8 cellular contexts compared by ENCODE assay signal in the genomic region with DNA sequence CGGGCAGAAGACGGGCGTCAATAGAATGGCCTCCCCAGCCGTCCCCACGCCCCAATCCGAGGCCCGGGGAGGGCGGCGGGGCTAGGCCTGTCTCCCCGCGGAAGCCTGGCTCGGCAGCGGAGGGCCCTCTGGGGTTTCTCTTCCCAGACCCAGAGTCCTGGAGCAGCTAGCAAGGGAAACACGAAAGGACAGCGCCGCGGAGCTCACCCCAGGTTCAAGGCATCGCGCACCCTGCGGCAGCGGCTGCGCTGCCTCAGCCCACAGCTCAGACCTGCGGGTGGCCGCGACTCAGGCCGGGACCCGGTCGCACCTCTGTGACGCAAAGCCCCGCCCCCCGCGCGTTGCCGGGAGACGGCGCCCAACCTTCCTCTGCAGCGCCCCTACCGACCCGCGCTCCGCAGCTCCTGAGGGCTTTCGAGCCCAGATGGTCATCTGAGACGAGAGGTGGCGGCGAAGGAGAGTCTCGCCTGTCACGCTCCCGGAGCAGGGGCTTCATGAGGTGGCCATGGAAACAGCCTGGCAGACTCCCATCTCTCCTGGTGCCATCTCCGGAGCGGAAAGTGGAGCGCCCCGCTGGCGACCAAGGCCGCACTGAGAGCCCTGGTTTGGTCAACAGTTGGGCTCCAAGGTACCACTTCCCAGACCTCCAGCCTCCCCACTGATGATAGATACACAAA. TPM values are rescaled to one million over a fixed set of nuclear protein-coding genes. Genes with fewer than 3 reads are reported as not detected.
DNase-seq lines count a peak whose midpoint lies in the region; ATAC-seq and TF ChIP-seq lines count a peak whose summit lies in the region.

A gene with protein sequence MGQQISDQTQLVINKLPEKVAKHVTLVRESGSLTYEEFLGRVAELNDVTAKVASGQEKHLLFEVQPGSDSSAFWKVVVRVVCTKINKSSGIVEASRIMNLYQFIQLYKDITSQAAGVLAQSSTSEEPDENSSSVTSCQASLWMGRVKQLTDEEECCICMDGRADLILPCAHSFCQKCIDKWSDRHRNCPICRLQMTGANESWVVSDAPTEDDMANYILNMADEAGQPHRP (minus strand): TSS at position 273 of the 677 bp plus-strand sequence. CDS start 7,029 bp downstream, outside the sequence.

- intact Hi-C loops in cardiac septum (cut with DNase I): no loop called here
- intact Hi-C loops in posterior cingulate gyrus (cut with DNase I): no loop called here

- H3K27me3 ChIP-seq in adipocyte (replicated peaks; ENCODE audit: control insufficient read depth, insufficient read depth, low read length) (no peaks in the 10 kb centered on the region), upper lobe of left lung (no peaks in the 10 kb centered on the region)

- peak; percentile 81 to 98 (median 94) for TF ChIP-seq POLR2A in upper lobe of left lung (IDR thresholded peaks at IDR 0.05)

- TF ChIP-seq CTCF in GM12872 (IDR thresholded peaks at IDR 0.05; ENCODE audit: insufficient read depth, low read depth, low read length): peak; percentile 86
- peak; percentile 79 to 96 (median 95) for TF ChIP-seq CTCF in upper lobe of left lung (IDR thresholded peaks at IDR 0.05)

- H3K9ac ChIP-seq in adipocyte (ENCODE audit: low read length): peak within 1 kb of the TSS; percentile 97

- peak within 1 kb of the TSS; percentile 95 for H3K4me3 ChIP-seq in adipocyte (ENCODE audit: low read length)
- H3K4me3 ChIP-seq in upper lobe of left lung: peak within 1 kb of the TSS; percentile 72 to 87 (median 74)

- H3K9me3 ChIP-seq in adipocyte (ENCODE audit: control insufficient read depth, low read length): no peaks in the 10 kb centered on the region
- no peaks in the 10 kb centered on the region for H3K9me3 ChIP-seq in upper lobe of left lung

- H3K27ac ChIP-seq in upper lobe of left lung: peak within 1 kb of the TSS; percentile 90 to 95 (median 93)

- DNase-seq in NCI-H1105 (lab: John Stamatoyannopoulos, UW) (peak; percentile 97), SW 1271 (lab: John Stamatoyannopoulos, UW) (peak; percentile 77 to 87), adipocyte (ENCODE audit: low read depth) (peak; percentile 98), cardiac septum (ENCODE audit: low spot score) (peak; percentile 98), posterior cingulate gyrus (peak; percentile 92 to 99 (median 96)), upper lobe of left lung (peak; percentile 97 to 100)

- WGBS in upper lobe of left lung, 2 donors: 0 to 1% methylated on average over 14 to 40 of the region's 54 CpGs

- peaks cover 19% of the 10 kb centered on the region for H3K4me1 ChIP-seq in adipocyte (ENCODE audit: control insufficient read depth, insufficient read depth, low read length)
- peaks cover 7 to 16% (median 10%) of the 10 kb centered on the region in 4 donors for H3K4me1 ChIP-seq in upper lobe of left lung

- TF ChIP-seq EP300 in upper lobe of left lung (IDR thresholded peaks at IDR 0.05): peak in 1 of 4 donors; percentile 78

- ATAC-seq in HG02642 (IDR thresholded peaks at IDR 0.05; ENCODE audit: poor library complexity, unreplicated experiment): peak; percentile 98
- peak; percentile 99 to 100 for ATAC-seq in upper lobe of left lung (ENCODE audit: low FRiP score in 2 of 2)

- H3K36me3 ChIP-seq in adipocyte (ENCODE audit: control insufficient read depth, insufficient read depth, low read length, severe bottlenecking) (no peaks in the 10 kb centered on the region), upper lobe of left lung (no peaks in the 10 kb centered on the region)

RNA-seq across cellular contexts. Expression of the gene that starts here (rescaled TPM):
- total RNA-seq in cardiac septum (36.8 TPM), upper lobe of left lung (10 to 100 TPM; 13.2 to 74.6 (median 43.1) TPM)

Comparison
In these comparisons a context has a peak if more than half of its experiments do, and no peak if none do; other contexts are left out.
1. Peak in every context shown above with its lines: DNase-seq, ATAC-seq, H3K4me3 ChIP-seq and H3K27ac ChIP-seq.